Comparison of ENCODE assay signal across 13 cellular contexts in the genomic region with DNA sequence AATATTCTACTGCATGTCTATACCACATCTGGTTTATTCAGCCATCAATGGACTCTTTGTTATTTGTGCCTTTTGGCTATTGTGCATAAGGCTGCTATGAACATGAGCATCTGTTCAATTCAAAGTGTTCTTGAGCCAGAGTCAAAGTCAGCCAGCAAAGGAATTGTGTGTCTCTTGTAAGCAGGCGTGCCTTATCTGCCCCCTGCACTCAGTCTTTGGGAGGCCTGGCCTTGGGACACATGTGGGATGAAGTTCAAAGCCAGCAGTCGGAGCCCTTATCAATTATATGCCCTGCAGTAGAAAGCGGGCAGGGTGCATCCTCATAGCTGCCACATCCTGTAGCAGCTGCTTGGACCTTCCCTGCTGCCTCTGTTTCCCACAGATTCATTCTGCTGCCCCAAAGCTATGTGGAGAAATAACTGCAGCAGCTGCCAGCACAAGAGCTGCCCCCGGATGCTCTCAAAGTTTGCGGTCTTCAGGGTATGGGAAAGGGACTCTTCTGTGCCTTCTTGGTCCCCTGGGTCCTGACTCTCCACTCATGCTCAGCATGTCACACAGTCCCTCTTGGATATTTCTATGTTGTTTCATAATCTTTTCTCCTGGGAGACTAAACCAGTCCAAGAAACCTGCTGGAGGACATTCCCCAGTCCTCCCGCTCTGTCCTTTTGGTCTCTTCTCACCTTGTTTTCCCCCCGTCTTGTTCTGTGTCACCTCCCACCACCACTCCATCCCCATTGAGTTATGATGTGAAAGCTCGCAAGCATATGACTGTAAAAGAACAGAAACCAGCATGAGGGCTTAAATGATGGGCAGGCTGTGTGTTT. TPM values are rescaled to one million over a fixed set of nuclear protein-coding genes. Genes with fewer than 3 reads are reported as not detected.
DNase-seq lines count a peak whose midpoint lies in the region; ATAC-seq and TF ChIP-seq lines count a peak whose summit lies in the region.
"Had no signal": no experiment of that assay in that cellular context is flagged by ENCODE, and none has a peak within 500 bp of the region (broad histone marks: within the 10 kb centered on the region; RNA-seq: fewer than 3 reads in every experiment).

No MANE protein-coding gene starts in this region.

- ATAC-seq in GM19328 (IDR thresholded peaks at IDR 0.05; ENCODE audit: unreplicated experiment), result no peak
- ATAC-seq in HG02884 (IDR thresholded peaks at IDR 0.05; ENCODE audit: unreplicated experiment), result no peak
- no peak for ATAC-seq in HG02759 (IDR thresholded peaks at IDR 0.05; ENCODE audit: unreplicated experiment)
- ATAC-seq: activated T-cell treated with anti-CD3 and anti-CD28 coated beads, Interleukin-2, amount 50 U/mL, for 4 hours had no signal

- H3K27ac ChIP-seq in SJCRH30 (no peak overlapping the region), epithelial cell of prostate (peak overlapping the region; percentile 77), muscle layer of colon (ENCODE audit: low read depth, low read length) (peak overlapping the region; percentile 48), thyroid gland (peak overlapping the region in 2 of 3 donors; percentile 39 to 51)

- intact Hi-C loops in thyroid gland (cut with DNase I), result no loop called here

- no peak overlapping the region for H3K9ac ChIP-seq in muscle layer of colon (ENCODE audit: low read length)

- no peak for TF ChIP-seq POLR2A in thyroid gland (IDR thresholded peaks at IDR 0.05)

- H3K36me3 ChIP-seq in SJCRH30 (no peaks in the 10 kb centered on the region), muscle layer of colon (ENCODE audit: insufficient read depth, low read length) (peaks cover 91% of the 10 kb centered on the region), thyroid gland (peaks cover 32 to 37% of the 10 kb centered on the region in 2 donors)

- 80 to 85% methylated on average over 8 of the region's 8 CpGs for WGBS in thyroid gland, 2 donors

- no peaks in the 10 kb centered on the region for H3K9me3 ChIP-seq in SJCRH30 (replicated peaks)
- no peaks in the 10 kb centered on the region for H3K9me3 ChIP-seq in muscle layer of colon (ENCODE audit: low read length)
- H3K9me3 ChIP-seq in thyroid gland, result no peaks in the 10 kb centered on the region

- TF ChIP-seq CTCF in thyroid gland (IDR thresholded peaks at IDR 0.05), result no peak

- DNase-seq in SJCRH30 (peak; percentile 32 to 63), epithelial cell of prostate (ENCODE audit: low read depth, low spot score) (no peak), thyroid gland (no peak)
- no peak for DNase-seq in activated CD4-positive, alpha-beta T cell treated with anti-CD3 and anti-CD28 coated beads for 1 hour
- DNase-seq: activated B cell treated with CpG ODN at 0.5 μM for 24 hours; activated T-cell treated with anti-CD3 and anti-CD28 coated beads, Interleukin-2, amount 50 U/mL, for 4 hours; anterior cingulate cortex; midbrain; NCI-H446 treated with DMSO at 0.1 percent for 48 hours had no signal

- H3K4me1 ChIP-seq in SJCRH30, result no peaks in the 10 kb centered on the region
- H3K4me1 ChIP-seq in muscle layer of colon (ENCODE audit: insufficient read depth, low read length), result peaks cover 7% of the 10 kb centered on the region
- no peaks in the 10 kb centered on the region for H3K4me1 ChIP-seq in thyroid gland

- H3K4me3 ChIP-seq in SJCRH30 (no peak overlapping the region), muscle layer of colon (ENCODE audit: low read depth in 1 of 2, low read length in 2 of 2) (no peak overlapping the region), thyroid gland (replicated peaks in 1 of 3) (no peak overlapping the region)

- H3K27me3 ChIP-seq in SJCRH30, result no peaks in the 10 kb centered on the region
- H3K27me3 ChIP-seq in muscle layer of colon (ENCODE audit: control insufficient read depth in 1 of 2, insufficient read depth in 2 of 2, low read length in 2 of 2), result no peaks in the 10 kb centered on the region
- H3K27me3 ChIP-seq in thyroid gland, result no peaks in the 10 kb centered on the region

RNA-seq across cellular contexts. Expression of a gene that starts 35.9 kb away (rescaled TPM):
- 31.6 and 32.8 TPM in 2 replicates for total RNA-seq in SJCRH30 (2014; rRNA removed; shearing (Covaris generic))
- total RNA-seq in thyroid gland, result 100 to 1,000 TPM; 104 to 275 (median 142) TPM

Comparison
In these comparisons a context has a peak if more than half of its experiments do, and no peak if none do; other contexts are left out.
1. DNase-seq: peak in SJCRH30 (2 of 2); none in epithelial cell of prostate (single experiment), thyroid gland (0 of 2) and activated CD4-positive, alpha-beta T cell treated with anti-CD3 and anti-CD28 coated beads for 1 hour (single experiment).